Comparison of ENCODE assay signal across 1 cellular context in the genomic region with DNA sequence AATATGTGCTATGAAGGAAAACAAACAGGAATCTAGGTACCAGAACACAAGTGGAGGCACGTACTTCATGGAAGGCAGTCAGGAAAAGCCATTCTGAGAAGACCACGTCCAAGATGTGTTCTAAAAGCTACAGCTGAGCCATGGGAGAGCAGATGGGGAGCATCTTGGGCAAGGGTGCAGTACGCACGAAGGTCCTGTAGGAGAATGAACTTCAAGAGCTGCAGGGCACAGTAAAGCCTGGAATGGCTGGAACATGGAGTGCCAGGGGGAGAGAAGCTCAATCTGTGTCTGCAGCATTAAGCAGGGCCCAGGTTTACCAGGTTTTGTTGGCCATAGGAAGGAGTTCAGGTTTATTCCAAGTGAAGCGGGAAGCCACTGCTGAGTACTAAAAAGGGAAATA.
TF ChIP-seq lines count a peak whose summit lies in the region.

No MANE protein-coding gene starts in this region.

TF ChIP-seq in A549, 52 proteins besides CTCF, POLR2A, EP300 and RAD21 (continued from another document):
- no peak for TF ChIP-seq RCOR1 (IDR thresholded peaks at IDR 0.05; ENCODE audit: low read depth, low read length)
- TF ChIP-seq EHF (CRISPR knock-in tag; IDR thresholded peaks at IDR 0.05): no peak
